ENCODE assay signal across 1 cellular context in genomic region chr9:130698514-130698913, GRCh38.
TF ChIP-seq lines count a peak whose summit lies in the region.

No MANE protein-coding gene starts in this region.

TF ChIP-seq in IMR-90, 13 proteins besides CTCF, POLR2A, EP300 and RAD21:
- TF ChIP-seq, protein P1, sequence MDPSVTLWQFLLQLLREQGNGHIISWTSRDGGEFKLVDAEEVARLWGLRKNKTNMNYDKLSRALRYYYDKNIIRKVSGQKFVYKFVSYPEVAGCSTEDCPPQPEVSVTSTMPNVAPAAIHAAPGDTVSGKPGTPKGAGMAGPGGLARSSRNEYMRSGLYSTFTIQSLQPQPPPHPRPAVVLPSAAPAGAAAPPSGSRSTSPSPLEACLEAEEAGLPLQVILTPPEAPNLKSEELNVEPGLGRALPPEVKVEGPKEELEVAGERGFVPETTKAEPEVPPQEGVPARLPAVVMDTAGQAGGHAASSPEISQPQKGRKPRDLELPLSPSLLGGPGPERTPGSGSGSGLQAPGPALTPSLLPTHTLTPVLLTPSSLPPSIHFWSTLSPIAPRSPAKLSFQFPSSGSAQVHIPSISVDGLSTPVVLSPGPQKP (IDR thresholded peaks at IDR 0.05; ENCODE audit: borderline replicate concordance, low read depth, low read length) = no peak
- TF ChIP-seq CEBPB (IDR thresholded peaks at IDR 0.05; ENCODE audit: low read depth, low read length) (no peak), USF2 (IDR thresholded peaks at IDR 0.05; ENCODE audit: low read depth, low read length) (no peak), RFX5 (IDR thresholded peaks at IDR 0.05; ENCODE audit: low read depth, low read length) (no peak), BHLHE40 (IDR thresholded peaks at IDR 0.05; ENCODE audit: low read depth, low read length) (no peak)
